ENCODE assay signal across 17 cellular contexts in genomic region chr9:120914953-120915352, GRCh38. TPM values are rescaled to one million over a fixed set of nuclear protein-coding genes. Genes with fewer than 3 reads are reported as not detected.
A peak's percentile ranks its signal among the peaks of the same experiment; 100 is the strongest.
DNase-seq lines count a peak whose midpoint lies in the region; TF ChIP-seq lines count a peak whose summit lies in the region.
"Had no signal": no experiment of that assay in that cellular context is flagged by ENCODE, and none has a peak within 500 bp of the region (broad histone marks: within the 10 kb centered on the region; RNA-seq: fewer than 3 reads in every experiment).

No MANE protein-coding gene starts in this region.

- H3K27ac Mint-ChIP-seq in activated naive CD4-positive, alpha-beta T cell treated with anti-CD3 and anti-CD28 coated beads, Interleukin-2, amount 50 U/mL, for 24 hours, result peak overlapping the region; percentile 8
- H3K27ac Mint-ChIP-seq in activated naive CD4-positive, alpha-beta T cell treated with anti-CD3 and anti-CD28 coated beads, Interleukin-2, amount 10 ng/mL, durations not matched to agents 7 days and 5 days, result no peak overlapping the region
- H3K27ac Mint-ChIP-seq: type B pancreatic cell had no signal

- H3K9me3 ChIP-seq in esophagus squamous epithelium, result no peaks in the 10 kb centered on the region
- H3K9me3 ChIP-seq in tibial artery, result no peaks in the 10 kb centered on the region

- H3K27me3 Mint-ChIP-seq in activated naive CD4-positive, alpha-beta T cell treated with anti-CD3 and anti-CD28 coated beads, Interleukin-2, amount 50 U/mL, for 24 hours, result no peaks in the 10 kb centered on the region
- H3K27me3 Mint-ChIP-seq in activated naive CD4-positive, alpha-beta T cell treated with anti-CD3 and anti-CD28 coated beads, Interleukin-2, amount 10 ng/mL, durations not matched to agents 7 days and 5 days, result no peaks in the 10 kb centered on the region
- H3K27me3 Mint-ChIP-seq: IgD-negative memory B cell, type B pancreatic cell had no signal

- H3K4me1 Mint-ChIP-seq in activated naive CD4-positive, alpha-beta T cell treated with anti-CD3 and anti-CD28 coated beads, Interleukin-2, amount 50 U/mL, for 24 hours, result peaks cover 87% of the 10 kb centered on the region
- peaks cover 83% of the 10 kb centered on the region for H3K4me1 Mint-ChIP-seq in activated naive CD4-positive, alpha-beta T cell treated with anti-CD3 and anti-CD28 coated beads, Interleukin-2, amount 10 ng/mL, durations not matched to agents 7 days and 5 days

- peaks cover 0 to 25% (median 0%) of the 10 kb centered on the region in 3 donors for H3K36me3 ChIP-seq in esophagus squamous epithelium
- peaks cover 17 to 33% (median 21%) of the 10 kb centered on the region in 3 donors for H3K36me3 ChIP-seq in tibial artery

- H3K27me3 ChIP-seq in esophagus squamous epithelium, result no peaks in the 10 kb centered on the region
- no peaks in the 10 kb centered on the region for H3K27me3 ChIP-seq in tibial artery

- peak overlapping the region; percentile 49 for H3K4me3 Mint-ChIP-seq in activated naive CD4-positive, alpha-beta T cell treated with anti-CD3 and anti-CD28 coated beads, Interleukin-2, amount 50 U/mL, for 24 hours
- no peak overlapping the region for H3K4me3 Mint-ChIP-seq in activated naive CD4-positive, alpha-beta T cell treated with anti-CD3 and anti-CD28 coated beads, Interleukin-2, amount 10 ng/mL, durations not matched to agents 7 days and 5 days
- H3K4me3 Mint-ChIP-seq: IgD-negative memory B cell, immature natural killer cell, type B pancreatic cell had no signal

- DNase-seq in activated naive CD4-positive, alpha-beta T cell treated with anti-CD3 and anti-CD28 coated beads, Interleukin-2, amount 10 ng/mL, durations not matched to agents 7 days and 5 days, result no peak
- DNase-seq in esophagus squamous epithelium (lab: John Stamatoyannopoulos, UW) (no peak), tibial artery (no peak), NOMO-1 (lab: John Stamatoyannopoulos, UW; ENCODE audit: unreplicated experiment in 2 of 2) (no peak), GM03348 (ENCODE audit: low spot score) (no peak), mesenteric fat pad (ENCODE audit: low spot score) (no peak)
- DNase-seq: DMS79, foreskin melanocyte, immature natural killer cell, mesendoderm, NCI-H1105 treated with DMSO at 0.1 percent for 48 hours, PC-9 had no signal

- peaks cover 67% of the 10 kb centered on the region for H3K36me3 Mint-ChIP-seq in activated naive CD4-positive, alpha-beta T cell treated with anti-CD3 and anti-CD28 coated beads, Interleukin-2, amount 50 U/mL, for 24 hours
- H3K36me3 Mint-ChIP-seq in activated naive CD4-positive, alpha-beta T cell treated with anti-CD3 and anti-CD28 coated beads, Interleukin-2, amount 10 ng/mL, durations not matched to agents 7 days and 5 days, result peaks cover 88% of the 10 kb centered on the region
- H3K36me3 Mint-ChIP-seq: IgD-negative memory B cell, type B pancreatic cell had no signal

- H3K27ac ChIP-seq in VCaP (peak overlapping the region; percentile 74), esophagus squamous epithelium (peak overlapping the region in 3 of 4 donors; percentile 10 to 15 (median 12)), tibial artery (peak overlapping the region; percentile 94)
- H3K27ac ChIP-seq: PC-9 had no signal

- H3K4me1 ChIP-seq in esophagus squamous epithelium, result peaks cover 0 to 54% (median 31%) of the 10 kb centered on the region in 3 donors
- peaks cover 8 to 67% (median 49%) of the 10 kb centered on the region in 4 donors for H3K4me1 ChIP-seq in tibial artery

- TF ChIP-seq CTCF in VCaP (conservative IDR thresholded peaks at IDR 0.05), result no peak
- no peak for TF ChIP-seq CTCF in esophagus squamous epithelium (IDR thresholded peaks at IDR 0.05)
- TF ChIP-seq CTCF in tibial artery (IDR thresholded peaks at IDR 0.05), result no peak

- 67 to 88% methylated on average over 6 of the region's 6 CpGs for WGBS in esophagus squamous epithelium, 2 donors

- H3K4me3 ChIP-seq in esophagus squamous epithelium (no peak overlapping the region), tibial artery (no peak overlapping the region)
- H3K4me3 ChIP-seq: GM12878, PC-9 had no signal

- intact Hi-C loops in esophagus squamous epithelium (cut with DNase I), result no loop called here
- intact Hi-C loops in tibial artery (cut with DNase I; ENCODE audit: low total_unique reads), result no loop called here

- CTCF ChIA-PET in activated naive CD4-positive, alpha-beta T cell treated with anti-CD3 and anti-CD28 coated beads, Interleukin-2, amount 10 ng/mL, durations not matched to agents 7 days and 5 days (lab: Charles Lee), result interaction anchor here (2.2 kb wide), 1 partner anchor 11 kb away, joined by 18 read pairs; the partner anchor contains the start of gene TRAF1

- no peaks in the 10 kb centered on the region for H3K9me3 Mint-ChIP-seq in activated naive CD4-positive, alpha-beta T cell treated with anti-CD3 and anti-CD28 coated beads, Interleukin-2, amount 50 U/mL, for 24 hours
- peaks cover 7% of the 10 kb centered on the region for H3K9me3 Mint-ChIP-seq in activated naive CD4-positive, alpha-beta T cell treated with anti-CD3 and anti-CD28 coated beads, Interleukin-2, amount 10 ng/mL, durations not matched to agents 7 days and 5 days
- H3K9me3 Mint-ChIP-seq: IgD-negative memory B cell, immature natural killer cell, type B pancreatic cell had no signal

- no peak for TF ChIP-seq POLR2A in esophagus squamous epithelium (IDR thresholded peaks at IDR 0.05)

RNA-seq across cellular contexts. Expression of gene TRAF1, which starts 11.6 kb away (rescaled TPM):
- 1 to 10 TPM; 2.5 to 5.7 (median 2.8) TPM for total RNA-seq in esophagus squamous epithelium
- total RNA-seq in mesenteric fat pad, result 1.6 TPM

RNA-seq across cellular contexts. Expression of gene PHF19, which starts 38.0 kb away (rescaled TPM):
- total RNA-seq in esophagus squamous epithelium, result 10 to 100 TPM; 12.8 to 40.0 (median 30.9) TPM
- total RNA-seq in mesenteric fat pad, result 13.7 TPM

Comparison
In these comparisons a context has a peak if more than half of its experiments do, and no peak if none do; other contexts are left out.
1. H3K27ac ChIP-seq: peak in every context shown above with its lines; median percentile 94 in tibial artery; 74 in VCaP; 12 in esophagus squamous epithelium.